Comparison of ENCODE assay signal across 19 cellular contexts in the genomic region with DNA sequence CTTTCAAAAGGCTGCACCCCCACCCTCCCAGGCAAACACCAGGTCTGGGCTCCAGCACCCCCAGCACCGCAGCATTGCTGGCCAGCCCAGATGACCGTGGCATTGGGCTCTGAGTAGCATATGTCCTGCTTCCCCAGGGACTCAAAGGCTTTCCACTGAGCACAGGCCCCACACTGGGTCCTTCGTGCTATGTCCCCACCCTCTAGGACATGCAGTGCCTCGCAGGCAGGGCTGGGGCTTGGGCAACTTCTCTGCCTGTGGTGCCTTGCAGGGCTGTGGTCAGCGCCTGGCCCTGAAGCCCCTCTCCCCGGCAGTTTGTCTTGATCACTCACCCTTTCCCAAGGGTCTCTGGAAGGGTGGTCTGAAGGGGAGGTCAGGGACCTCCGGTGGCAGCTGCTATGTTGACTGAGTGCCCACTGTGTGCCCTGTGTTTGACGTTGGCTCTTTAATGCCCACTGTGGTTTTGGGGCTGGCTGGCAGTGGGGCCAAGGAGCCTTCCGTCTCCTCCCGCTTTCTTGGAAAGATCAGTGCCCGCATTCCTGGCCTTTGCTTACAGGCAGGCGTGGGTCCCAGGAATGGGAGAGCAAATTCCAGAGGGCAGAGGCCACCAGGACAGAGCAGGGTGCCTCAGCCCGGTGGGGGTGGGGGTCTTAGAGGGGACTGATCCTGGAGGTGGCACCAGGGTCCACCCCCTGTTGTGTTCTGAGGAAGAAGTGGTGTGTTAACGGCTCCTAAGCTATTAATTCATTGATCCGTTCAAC. TPM values are rescaled to one million over a fixed set of nuclear protein-coding genes. Genes with fewer than 3 reads are reported as not detected.
DNase-seq lines count a peak whose midpoint lies in the region; ATAC-seq and TF ChIP-seq lines count a peak whose summit lies in the region.
"Had no signal": no experiment of that assay in that cellular context is flagged by ENCODE, and none has a peak within 500 bp of the region (broad histone marks: within the 10 kb centered on the region; RNA-seq: fewer than 3 reads in every experiment).

No MANE protein-coding gene starts in this region.

- TF ChIP-seq EP300 in sigmoid colon (IDR thresholded peaks at IDR 0.05) = no peak

- H3K36me3 ChIP-seq in esophagus squamous epithelium (peaks cover 0 to 41% (median 2%) of the 10 kb centered on the region in 3 donors), sigmoid colon (peaks cover 0 to 19% (median 10%) of the 10 kb centered on the region in 4 donors), testis (ENCODE audit: low read depth, missing control alignments) (no peaks in the 10 kb centered on the region)
- H3K36me3 ChIP-seq: uterus had no signal

- H3K4me3 ChIP-seq in esophagus squamous epithelium = no peak overlapping the region
- no peak overlapping the region for H3K4me3 ChIP-seq in sigmoid colon
- no peak overlapping the region for H3K4me3 ChIP-seq in testis
- H3K4me3 ChIP-seq: HAP-1, uterus had no signal

- no peaks in the 10 kb centered on the region for H3K9me3 Mint-ChIP-seq in CD4-positive, alpha-beta T cell

- H3K9me3 ChIP-seq in CD4-positive, alpha-beta T cell (ENCODE audit: control insufficient read depth, low read length) = no peaks in the 10 kb centered on the region
- H3K9me3 ChIP-seq in esophagus squamous epithelium (no peaks in the 10 kb centered on the region), sigmoid colon (no peaks in the 10 kb centered on the region), testis (no peaks in the 10 kb centered on the region)
- H3K9me3 ChIP-seq: HAP-1, uterus had no signal

- ATAC-seq in CD4-positive, alpha-beta T cell (ENCODE audit: poor library complexity) = no peak
- ATAC-seq in GM21381 (IDR thresholded peaks at IDR 0.05; ENCODE audit: unreplicated experiment) = no peak

- H3K4me1 Mint-ChIP-seq in CD4-positive, alpha-beta T cell (ENCODE audit: low read depth) = peaks cover 30% of the 10 kb centered on the region

- no peaks in the 10 kb centered on the region for H3K27me3 Mint-ChIP-seq in CD4-positive, alpha-beta T cell

- no peak overlapping the region for H3K4me3 Mint-ChIP-seq in CD4-positive, alpha-beta T cell

- intact Hi-C loops in CD4-positive, alpha-beta T cell (cut with DNase I, micrococcal nuclease) = no loop called here
- intact Hi-C loops in esophagus squamous epithelium (cut with DNase I) (no loop called here), sigmoid colon (cut with DNase I) (no loop called here), testis (cut with DNase I; ENCODE audit: low total_unique reads) (no loop called here)

- no peak overlapping the region for H3K27ac ChIP-seq in CD4-positive, alpha-beta T cell (ENCODE audit: low read depth, low read length)
- H3K27ac ChIP-seq in RWPE1 = peak overlapping the region; percentile 8
- H3K27ac ChIP-seq in esophagus squamous epithelium = peak overlapping the region in 3 of 4 donors; percentile 51 to 65 (median 60)
- peak overlapping the region; percentile 63 to 84 (median 78) for H3K27ac ChIP-seq in sigmoid colon
- H3K27ac ChIP-seq in testis = no peak overlapping the region
- H3K27ac ChIP-seq: brain microvascular endothelial cell, uterus had no signal

- POLR2A ChIA-PET in CD4-positive, alpha-beta T cell (lab: Charles Lee) = no interaction called here
- POLR2A ChIA-PET in RWPE1 (lab: Yijun Ruan, JAX; ENCODE audit: low non-redundant PET) = no interaction called here

- WGBS in esophagus squamous epithelium, 2 donors = 69 to 79% methylated on average over 6 of the region's 15 CpGs
- WGBS in sigmoid colon, 2 donors = 84 to 86% methylated on average over 15 of the region's 15 CpGs
- 69 to 80% methylated on average over 11 to 15 of the region's 15 CpGs for WGBS in testis, 2 donors

- no peak for DNase-seq in CD4-positive, alpha-beta T cell
- no peak for DNase-seq in RWPE1 (ENCODE audit: low spot score)
- DNase-seq in esophagus squamous epithelium (lab: John Stamatoyannopoulos, UW) = no peak
- DNase-seq in sigmoid colon = no peak
- DNase-seq in middle frontal gyrus (ENCODE audit: extremely low spot score, low spot score) = no peak
- DNase-seq in DMS79 treated with DMSO at 0.1 percent for 48 hours (lab: John Stamatoyannopoulos, UW) = no peak
- no peak for DNase-seq in testis
- DNase-seq: activated CD4-positive, alpha-beta T cell treated with anti-CD3 and anti-CD28 coated beads for 48 hours; activated naive CD4-positive, alpha-beta T cell treated with Interleukin-2 at 50 U/mL for 16 hours; brain microvascular endothelial cell; Calu3; GDM1; hippocampal formation; NCI-H2029 treated with DMSO at 0.1 percent for 48 hours; SIG-M5; uterus had no signal

- TF ChIP-seq CTCF in CD4-positive, alpha-beta T cell (IDR thresholded peaks at IDR 0.05) = no peak
- TF ChIP-seq CTCF in RWPE1 (conservative IDR thresholded peaks at IDR 0.05; ENCODE audit: low read depth) (no peak), esophagus squamous epithelium (IDR thresholded peaks at IDR 0.05) (no peak), sigmoid colon (IDR thresholded peaks at IDR 0.05) (no peak), testis (IDR thresholded peaks at IDR 0.05) (no peak)

- TF ChIP-seq POLR2A in esophagus squamous epithelium (IDR thresholded peaks at IDR 0.05) (no peak), sigmoid colon (IDR thresholded peaks at IDR 0.05) (no peak), testis (IDR thresholded peaks at IDR 0.05) (no peak)

- peak overlapping the region; percentile 85 for H3K27ac Mint-ChIP-seq in CD4-positive, alpha-beta T cell

- H3K36me3 Mint-ChIP-seq in CD4-positive, alpha-beta T cell (ENCODE audit: low read depth) = peaks cover 11% of the 10 kb centered on the region

- H3K4me1 ChIP-seq in esophagus squamous epithelium = peaks cover 1 to 67% (median 21%) of the 10 kb centered on the region in 3 donors
- peaks cover 0 to 65% (median 55%) of the 10 kb centered on the region in 4 donors for H3K4me1 ChIP-seq in sigmoid colon
- peaks cover 23% of the 10 kb centered on the region for H3K4me1 ChIP-seq in testis
- H3K4me1 ChIP-seq: HAP-1 had no signal

- H3K27me3 ChIP-seq in CD4-positive, alpha-beta T cell (ENCODE audit: control insufficient read depth, insufficient read depth, low read length) = no peaks in the 10 kb centered on the region
- no peaks in the 10 kb centered on the region for H3K27me3 ChIP-seq in esophagus squamous epithelium
- H3K27me3 ChIP-seq in sigmoid colon = no peaks in the 10 kb centered on the region
- H3K27me3 ChIP-seq in testis = no peaks in the 10 kb centered on the region
- H3K27me3 ChIP-seq: brain microvascular endothelial cell, uterus had no signal

- CTCF ChIA-PET in CD4-positive, alpha-beta T cell (lab: Charles Lee) = no interaction called here
- CTCF ChIA-PET in RWPE1 (lab: Yijun Ruan, JAX) = no interaction called here

RNA-seq across cellular contexts. Expression of a gene that starts 20.3 kb away (rescaled TPM):
- total RNA-seq in CD4-positive, alpha-beta T cell = 10 to 100 TPM; 11.8 to 12.2 TPM
- 1 to 10 TPM; 1.8 to 3.6 (median 2.1) TPM for total RNA-seq in esophagus squamous epithelium
- total RNA-seq in sigmoid colon = 1 to 10 TPM; 2.5 to 7.2 (median 4.6) TPM
- polyA plus RNA-seq in sigmoid colon = 1 to 10 TPM; 2.8 to 8.9 (median 3.6) TPM
- total RNA-seq in testis = 10 to 100 TPM; 28.1 to 32.1 TPM
- 15.6 TPM for polyA plus RNA-seq in testis (ENCODE audit: insufficient read depth, low read depth, low replicate concordance)

RNA-seq across cellular contexts. Expression of a gene that starts 26.3 kb away (rescaled TPM):
- total RNA-seq in CD4-positive, alpha-beta T cell = 10 to 100 TPM; 13.7 to 19.0 TPM
- total RNA-seq in esophagus squamous epithelium (1 to 10 TPM; 1.6 to 6.6 (median 3.4) TPM), sigmoid colon (1 to 10 TPM; 3.8 to 8.3 (median 5.9) TPM), testis (10 to 100 TPM; 16.5 to 32.3 TPM)
- polyA plus RNA-seq in sigmoid colon (1 to 10 TPM; 1.6 to 4.8 (median 1.8) TPM), testis (ENCODE audit: insufficient read depth, low read depth, low replicate concordance) (10.6 TPM)

RNA-seq across cellular contexts. Expression of a gene that starts 50.5 kb away (rescaled TPM):
- under 1 TPM; 0.25 to 0.27 TPM for total RNA-seq in CD4-positive, alpha-beta T cell
- total RNA-seq in esophagus squamous epithelium = 1 to 10 TPM in 1 of 4 donors, under 1 TPM in 1, not detected in 2; 0.18 to 2.7 TPM
- total RNA-seq in sigmoid colon = 1 to 10 TPM in 3 of 4 donors, under 1 TPM in 1; 0.82 to 6.4 (median 4.1) TPM
- 1 to 10 TPM in 1 of 3 donors, not detected in 2; 5.0 TPM for polyA plus RNA-seq in sigmoid colon
- total RNA-seq in testis = 1 to 10 TPM; 4.3 to 7.0 TPM
- 4.5 TPM for polyA plus RNA-seq in testis (ENCODE audit: insufficient read depth, low read depth, low replicate concordance)
- total RNA-seq: mononuclear cell had no signal

RNA-seq across cellular contexts. Expression of a gene that starts 56.6 kb away (rescaled TPM):
- not detected for total RNA-seq in CD4-positive, alpha-beta T cell
- total RNA-seq in esophagus squamous epithelium (10 to 100 TPM; 13.2 to 82.6 (median 19.3) TPM), sigmoid colon (10 to 100 TPM in 2 of 4 donors, 1 to 10 TPM in 1, under 1 TPM in 1; 0.82 to 28.8 (median 17.0) TPM), testis (1 to 10 TPM; 4.3 to 5.3 TPM)
- polyA plus RNA-seq in sigmoid colon (1 to 10 TPM in 1 of 3 donors, under 1 TPM in 1, not detected in 1; 0.60 to 6.8 TPM), testis (ENCODE audit: insufficient read depth, low read depth, low replicate concordance) (8.7 TPM)
- total RNA-seq: Calu3 had no signal

Comparison
In these comparisons a context has a peak if more than half of its experiments do, and no peak if none do; other contexts are left out.
1. H3K27ac ChIP-seq: peak in RWPE1 (single experiment), esophagus squamous epithelium (3 of 4) and sigmoid colon (4 of 4); none in CD4-positive, alpha-beta T cell (single experiment) and testis (0 of 2).